Comparison of ENCODE assay signal across 22 cellular contexts in genomic region chr20:5020760-5021159, GRCh38. TPM values are rescaled to one million over a fixed set of nuclear protein-coding genes. Genes with fewer than 3 reads are reported as not detected.
DNase-seq lines count a peak whose midpoint lies in the region; ATAC-seq and TF ChIP-seq lines count a peak whose summit lies in the region.
"Had no signal": no experiment of that assay in that cellular context is flagged by ENCODE, and none has a peak within 500 bp of the region (broad histone marks: within the 10 kb centered on the region; RNA-seq: fewer than 3 reads in every experiment).

No MANE protein-coding gene starts in this region.

- H3K36me3 ChIP-seq in GM23338 (ENCODE audit: insufficient read depth): no peaks in the 10 kb centered on the region
- H3K36me3 ChIP-seq: BLaER1 treated with 17β-estradiol and CSF1 and Interleukin-3, amounts not matched to agents 10 nM and 100 nM; HAP-1 had no signal

- H3K27ac ChIP-seq in GM23338 (ENCODE audit: low read depth): no peak overlapping the region
- H3K27ac ChIP-seq: BLaER1 treated with 17β-estradiol and CSF1 and Interleukin-3, amounts not matched to agents 10 nM and 100 nM; GM23248; PC-9 had no signal

- no peak for TF ChIP-seq CTCF in GM23338 (conservative IDR thresholded peaks at IDR 0.05; ENCODE audit: low read depth in 2 of 2)

- DNase-seq in GM23338 (ENCODE audit: low spot score): no peak
- peak; percentile 23 for DNase-seq in posterior vena cava (ENCODE audit: low spot score)
- DNase-seq in activated naive CD8-positive, alpha-beta T cell treated with anti-CD3 and anti-CD28 coated beads, Interleukin-2, amount 50 U/mL, for 24 hours: no peak
- no peak for DNase-seq in NCI-H146 treated with DMSO at 0.1 percent for 48 hours (lab: John Stamatoyannopoulos, UW; ENCODE audit: unreplicated experiment)
- no peak for DNase-seq in activated T-cell treated with anti-CD3 and anti-CD28 coated beads, Interleukin-2, amount 50 U/mL, for 72 hours
- DNase-seq: CD4-positive, alpha-beta T cell; GM23248; HFFc6; IMR-90; NCI-H1048; NCI-H1417; NCI-H1694 treated with DMSO at 0.1 percent for 48 hours; NCI-H2081; NCI-H2227 treated with DMSO at 0.1 percent for 48 hours; NCI-H526 treated with DMSO at 0.1 percent for 48 hours; PC-9; Right ventricle myocardium superior; RPMI8226 had no signal

- no peaks in the 10 kb centered on the region for H3K27me3 ChIP-seq in GM23338 (ENCODE audit: insufficient read depth)
- H3K27me3 ChIP-seq: BLaER1 treated with 17β-estradiol and CSF1 and Interleukin-3, amounts not matched to agents 10 nM and 100 nM had no signal

- H3K4me3 Mint-ChIP-seq in GM23338: no peak overlapping the region
- H3K4me3 Mint-ChIP-seq in dendritic cell treated with granulocyte-macrophage colony-stimulating factor and Interleukin-4, amounts not matched to agents 40 ng/mL and 50 ng/mL, for 4 days: no peak overlapping the region
- no peak overlapping the region for H3K4me3 Mint-ChIP-seq in activated naive CD8-positive, alpha-beta T cell treated with anti-CD3 and anti-CD28 coated beads, Interleukin-2, amount 50 U/mL, for 24 hours
- no peak overlapping the region for H3K4me3 Mint-ChIP-seq in activated T-cell treated with anti-CD3 and anti-CD28 coated beads, Interleukin-2, amount 50 U/mL, for 72 hours
- H3K4me3 Mint-ChIP-seq: CD4-positive, alpha-beta T cell; HFFc6 had no signal

- intact Hi-C loops in dendritic cell treated with granulocyte-macrophage colony-stimulating factor and Interleukin-4, amounts not matched to agents 40 ng/mL and 50 ng/mL, for 4 days (cut with micrococcal nuclease): no loop called here
- intact Hi-C loops in posterior vena cava (cut with DNase I): no loop called here

- peak overlapping the region; percentile 13; the same call in 1 of the 2 replicates for H2AFZ ChIP-seq in GM23338
- H2AFZ ChIP-seq: GM23248, PC-9 had no signal

- H3K4me1 ChIP-seq in GM23338 (ENCODE audit: insufficient read depth): no peaks in the 10 kb centered on the region
- H3K4me1 ChIP-seq: HAP-1 had no signal

- no peaks in the 10 kb centered on the region for H3K27me3 Mint-ChIP-seq in GM23338 (ENCODE audit: insufficient read depth, low read depth, poor library complexity)
- H3K27me3 Mint-ChIP-seq in dendritic cell treated with granulocyte-macrophage colony-stimulating factor and Interleukin-4, amounts not matched to agents 40 ng/mL and 50 ng/mL, for 4 days: peaks cover 2% of the 10 kb centered on the region
- H3K27me3 Mint-ChIP-seq in activated naive CD8-positive, alpha-beta T cell treated with anti-CD3 and anti-CD28 coated beads, Interleukin-2, amount 50 U/mL, for 24 hours: no peaks in the 10 kb centered on the region
- H3K27me3 Mint-ChIP-seq in activated T-cell treated with anti-CD3 and anti-CD28 coated beads, Interleukin-2, amount 50 U/mL, for 72 hours (ENCODE audit: low read depth): no peaks in the 10 kb centered on the region
- H3K27me3 Mint-ChIP-seq: CD4-positive, alpha-beta T cell had no signal

- H4K20me1 ChIP-seq in GM23338 (replicated peaks; ENCODE audit: insufficient read depth): no peaks in the 10 kb centered on the region
- H4K20me1 ChIP-seq: BLaER1 treated with 17β-estradiol and CSF1 and Interleukin-3, amounts not matched to agents 10 nM and 100 nM had no signal

- H3K4me3 ChIP-seq in GM23338: no peak overlapping the region
- H3K4me3 ChIP-seq: BLaER1 treated with 17β-estradiol and CSF1 and Interleukin-3, amounts not matched to agents 10 nM and 100 nM; GM23248; HAP-1; PC-9 had no signal

- no peaks in the 10 kb centered on the region for H3F3A ChIP-seq in GM23338 (replicated peaks; ENCODE audit: low read depth)

- no peak overlapping the region for H3K27ac Mint-ChIP-seq in GM23338
- H3K27ac Mint-ChIP-seq in dendritic cell treated with granulocyte-macrophage colony-stimulating factor and Interleukin-4, amounts not matched to agents 40 ng/mL and 50 ng/mL, for 4 days: peak overlapping the region; percentile 16
- H3K27ac Mint-ChIP-seq in activated naive CD8-positive, alpha-beta T cell treated with anti-CD3 and anti-CD28 coated beads, Interleukin-2, amount 50 U/mL, for 24 hours: no peak overlapping the region
- H3K27ac Mint-ChIP-seq in activated T-cell treated with anti-CD3 and anti-CD28 coated beads, Interleukin-2, amount 50 U/mL, for 72 hours: no peak overlapping the region
- H3K27ac Mint-ChIP-seq: CD4-positive, alpha-beta T cell; HFFc6 had no signal

- H3K36me3 Mint-ChIP-seq in GM23338 (ENCODE audit: low read depth): no peaks in the 10 kb centered on the region
- no peaks in the 10 kb centered on the region for H3K36me3 Mint-ChIP-seq in dendritic cell treated with granulocyte-macrophage colony-stimulating factor and Interleukin-4, amounts not matched to agents 40 ng/mL and 50 ng/mL, for 4 days (ENCODE audit: low read depth)
- H3K36me3 Mint-ChIP-seq in activated naive CD8-positive, alpha-beta T cell treated with anti-CD3 and anti-CD28 coated beads, Interleukin-2, amount 50 U/mL, for 24 hours (ENCODE audit: low read depth): no peaks in the 10 kb centered on the region
- no peaks in the 10 kb centered on the region for H3K36me3 Mint-ChIP-seq in activated T-cell treated with anti-CD3 and anti-CD28 coated beads, Interleukin-2, amount 50 U/mL, for 72 hours (ENCODE audit: insufficient read depth in 2 of 2)

- ATAC-seq in GM23338 (no peak), esophagus mucosa (peak; percentile 47)
- no peak for ATAC-seq in activated naive CD8-positive, alpha-beta T cell treated with anti-CD3 and anti-CD28 coated beads, Interleukin-2, amount 50 U/mL, for 24 hours
- no peak for ATAC-seq in activated T-cell treated with anti-CD3 and anti-CD28 coated beads, Interleukin-2, amount 50 U/mL, for 72 hours (replicated peaks in 1 of 2)

- H3K9me3 Mint-ChIP-seq in GM23338: no peaks in the 10 kb centered on the region
- H3K9me3 Mint-ChIP-seq in dendritic cell treated with granulocyte-macrophage colony-stimulating factor and Interleukin-4, amounts not matched to agents 40 ng/mL and 50 ng/mL, for 4 days: no peaks in the 10 kb centered on the region
- no peaks in the 10 kb centered on the region for H3K9me3 Mint-ChIP-seq in activated naive CD8-positive, alpha-beta T cell treated with anti-CD3 and anti-CD28 coated beads, Interleukin-2, amount 50 U/mL, for 24 hours
- no peaks in the 10 kb centered on the region for H3K9me3 Mint-ChIP-seq in activated T-cell treated with anti-CD3 and anti-CD28 coated beads, Interleukin-2, amount 50 U/mL, for 72 hours
- H3K9me3 Mint-ChIP-seq: CD4-positive, alpha-beta T cell; HFFc6 had no signal

- H3K9me2 ChIP-seq in GM23338 (ENCODE audit: insufficient read depth): no peaks in the 10 kb centered on the region

- no peaks in the 10 kb centered on the region for H3K79me2 ChIP-seq in GM23338 (replicated peaks; ENCODE audit: insufficient read depth)

- H3K4me1 Mint-ChIP-seq in GM23338: no peaks in the 10 kb centered on the region
- peaks cover 30% of the 10 kb centered on the region for H3K4me1 Mint-ChIP-seq in dendritic cell treated with granulocyte-macrophage colony-stimulating factor and Interleukin-4, amounts not matched to agents 40 ng/mL and 50 ng/mL, for 4 days (ENCODE audit: low read depth)
- H3K4me1 Mint-ChIP-seq in activated naive CD8-positive, alpha-beta T cell treated with anti-CD3 and anti-CD28 coated beads, Interleukin-2, amount 50 U/mL, for 24 hours: peaks cover 4% of the 10 kb centered on the region
- H3K4me1 Mint-ChIP-seq in activated T-cell treated with anti-CD3 and anti-CD28 coated beads, Interleukin-2, amount 50 U/mL, for 72 hours (ENCODE audit: low read depth): no peaks in the 10 kb centered on the region

- H3K4me2 ChIP-seq in GM23338: no peak overlapping the region
- H3K4me2 ChIP-seq: BLaER1 treated with 17β-estradiol and CSF1 and Interleukin-3, amounts not matched to agents 10 nM and 100 nM; PC-9 had no signal

TF ChIP-seq in GM23338, 12 proteins besides CTCF, POLR2A, EP300 and RAD21 (continues in another document):
- TF ChIP-seq ZNF331 (CRISPR knock-in tag; IDR thresholded peaks at IDR 0.05; ENCODE audit: low read depth): no peak
- TF ChIP-seq STAT1 (IDR thresholded peaks at IDR 0.05; ENCODE audit: unreplicated experiment): no peak
- no peak for TF ChIP-seq JUNB (IDR thresholded peaks at IDR 0.05; ENCODE audit: unreplicated experiment)
- TF ChIP-seq EZH2 (IDR thresholded peaks at IDR 0.05; ENCODE audit: low read depth, unreplicated experiment): no peak
- TF ChIP-seq EZH2phosphoT487 (IDR thresholded peaks at IDR 0.05; ENCODE audit: unreplicated experiment): no peak

RNA-seq across cellular contexts. Expression of gene SLC23A2, which starts 19.4 kb away (rescaled TPM):
- total RNA-seq in GM23338 (2014; rRNA removed; shearing (Covaris generic)): 13.6 and 20.2 TPM in 2 replicates
- polyA plus RNA-seq in GM23338 (2016; fragmentation: Nextera tagmentation; extraction: Ambion mirVana): 3.8 and 4.4 TPM in 2 replicates
- total RNA-seq in esophagus mucosa (9.4 TPM), posterior vena cava (10 to 100 TPM; 21.4 to 23.2 TPM)
- total RNA-seq in activated T-cell treated with anti-CD3 and anti-CD28 coated beads, Interleukin-2, amount 50 U/mL, for 72 hours: 10 to 100 TPM; 21.4 to 22.2 TPM
